8 cellular contexts compared by ENCODE assay signal in the genomic region with DNA sequence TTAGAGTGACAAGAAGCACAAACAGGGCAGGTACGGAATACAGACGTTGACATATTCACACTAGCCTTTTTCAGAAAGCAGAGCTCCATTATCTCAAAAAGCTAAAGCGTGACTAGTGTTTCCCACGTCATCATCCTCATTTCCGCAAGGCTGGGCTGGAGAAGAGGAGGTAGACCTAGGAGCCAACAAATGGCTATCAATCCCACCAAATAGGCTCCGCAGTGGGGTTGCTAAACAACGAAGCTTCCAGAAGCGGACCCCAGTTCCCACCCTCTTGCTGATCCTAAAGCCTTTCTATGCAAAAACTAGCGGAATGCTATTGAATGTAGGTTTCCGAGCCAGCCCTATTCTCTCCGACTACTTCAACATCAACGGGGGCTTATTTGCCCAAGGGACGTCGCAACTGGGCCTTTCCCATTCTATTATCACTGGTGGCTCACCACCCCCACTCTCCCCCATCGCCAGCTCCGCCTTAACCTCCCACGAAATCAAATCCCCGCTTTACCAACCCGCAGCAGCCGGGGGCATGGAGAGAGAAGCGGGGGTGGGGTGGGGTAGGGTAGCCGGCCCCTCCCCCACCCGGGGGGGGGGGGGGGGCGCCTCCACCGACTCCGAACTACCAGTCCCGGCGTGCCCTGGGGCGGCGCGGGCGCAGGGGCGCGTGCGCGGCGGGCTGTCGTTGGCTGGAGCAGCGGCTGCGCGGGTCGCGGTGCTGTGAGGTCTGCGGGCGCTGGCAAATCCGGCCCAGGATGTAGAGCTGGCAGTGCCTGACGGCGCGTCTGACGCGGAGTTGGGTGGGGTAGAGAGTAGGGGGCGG. TPM values are rescaled to one million over a fixed set of nuclear protein-coding genes. Genes with fewer than 3 reads are reported as not detected.
DNase-seq lines count a peak whose midpoint lies in the region; ATAC-seq and TF ChIP-seq lines count a peak whose summit lies in the region.

A gene with protein sequence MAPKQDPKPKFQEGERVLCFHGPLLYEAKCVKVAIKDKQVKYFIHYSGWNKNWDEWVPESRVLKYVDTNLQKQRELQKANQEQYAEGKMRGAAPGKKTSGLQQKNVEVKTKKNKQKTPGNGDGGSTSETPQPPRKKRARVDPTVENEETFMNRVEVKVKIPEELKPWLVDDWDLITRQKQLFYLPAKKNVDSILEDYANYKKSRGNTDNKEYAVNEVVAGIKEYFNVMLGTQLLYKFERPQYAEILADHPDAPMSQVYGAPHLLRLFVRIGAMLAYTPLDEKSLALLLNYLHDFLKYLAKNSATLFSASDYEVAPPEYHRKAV (plus strand): TSS at position 736 of the 817 bp plus-strand sequence. CDS start 128 bp downstream, outside the sequence.

- peaks cover 42% of the 10 kb centered on the region for H3K79me2 ChIP-seq in smooth muscle cell (ENCODE audit: low read depth)

- H3K4me3 ChIP-seq in AG04449 (ENCODE audit: low read depth, low read length) (peak within 1 kb of the TSS; percentile 97), smooth muscle cell (peak within 1 kb of the TSS; percentile 85)

- H3K36me3 ChIP-seq in smooth muscle cell (ENCODE audit: low read depth): no peaks in the 10 kb centered on the region

- H3K9me3 Mint-ChIP-seq in immature natural killer cell: peaks cover 0 to 1% (median 0%) of the 10 kb centered on the region in 6 donors

- peak within 1 kb of the TSS; percentile 92 to 100 (median 100) for H3K4me3 Mint-ChIP-seq in immature natural killer cell

- H3K27ac ChIP-seq in caudate nucleus (ENCODE audit: low read depth, low read length) (peak within 1 kb of the TSS; percentile 98), smooth muscle cell (ENCODE audit: low read depth) (peak within 1 kb of the TSS; percentile 100)

- H3K27me3 ChIP-seq in smooth muscle cell (ENCODE audit: low read depth): no peaks in the 10 kb centered on the region

- H3K27ac Mint-ChIP-seq in immature natural killer cell: peak within 1 kb of the TSS; percentile 98 to 100 (median 100)

- H3K36me3 Mint-ChIP-seq in immature natural killer cell: no peaks in the 10 kb centered on the region

- H3K4me2 ChIP-seq in smooth muscle cell: peak within 1 kb of the TSS; percentile 92

- H3K9me3 ChIP-seq in smooth muscle cell (replicated peaks; ENCODE audit: low read depth): no peaks in the 10 kb centered on the region

- DNase-seq in AG04449 (ENCODE audit: low read depth, low spot score): no peak
- DNase-seq in NCI-H446 (lab: John Stamatoyannopoulos, UW): peak; percentile 76 to 92
- DNase-seq in activated CD4-positive, CD25-positive, alpha-beta regulatory T cell treated with anti-CD3 and anti-CD28 coated beads, Interleukin-2, amount 50 U/mL, for 16 hours (ENCODE audit: low read depth, low spot score): peak; percentile 93
- DNase-seq in caudate nucleus (lab: John Stamatoyannopoulos, UW): peak; percentile 71 to 99 (median 95)
- DNase-seq in immature natural killer cell: peak; percentile 96 to 97 (median 96)
- peak; percentile 92 for DNase-seq in smooth muscle cell (lab: John Stamatoyannopoulos, UW; ENCODE audit: unreplicated experiment)

- peak within 1 kb of the TSS; percentile 100 for H3K9ac ChIP-seq in smooth muscle cell (ENCODE audit: low read depth)

- TF ChIP-seq CTCF in AG04449 (IDR thresholded peaks at IDR 0.05; ENCODE audit: insufficient read depth, low read length, missing control alignments) (no peak), smooth muscle cell (IDR thresholded peaks at IDR 0.05; ENCODE audit: borderline replicate concordance, insufficient read depth, poor library complexity, severe bottlenecking) (no peak)

- peaks cover 5% of the 10 kb centered on the region for H3F3A ChIP-seq in smooth muscle cell (ENCODE audit: low read depth)

- H3K27me3 Mint-ChIP-seq in immature natural killer cell (ENCODE audit: low read depth in 3 of 3): peaks cover 23 to 36% (median 26%) of the 10 kb centered on the region in 3 donors

- POLR2A ChIA-PET in AG04449 (lab: Yijun Ruan, JAX): interaction anchor here (0.7 to 3.3 kb wide), 4 partner anchors 12 to 947 kb away, joined by 3 to 21 read pairs (median 4); no protein-coding TSS in a partner anchor

- WGBS in smooth muscle cell (ENCODE audit: low lambda C conversion rate): 1% methylated on average over 32 of the region's 52 CpGs

- peaks cover 39% of the 10 kb centered on the region for H4K20me1 ChIP-seq in smooth muscle cell (ENCODE audit: low read depth)

- peak; percentile 75 for ATAC-seq in GM19035 (IDR thresholded peaks at IDR 0.05; ENCODE audit: unreplicated experiment)
- ATAC-seq in HG03354 (IDR thresholded peaks at IDR 0.05; ENCODE audit: poor library complexity, severe bottlenecking, unreplicated experiment): peak; percentile 83

- H3K4me1 Mint-ChIP-seq in immature natural killer cell: peaks cover 43 to 45% of the 10 kb centered on the region in 2 donors

- H3K4me1 ChIP-seq in smooth muscle cell (ENCODE audit: low read depth): peaks cover 22% of the 10 kb centered on the region

- CTCF ChIA-PET in AG04449 (lab: Yijun Ruan, JAX): interaction anchor here (0.6 to 2.5 kb wide), 4 partner anchors 10 to 19 kb away, joined by 4 to 11 read pairs (median 6); no protein-coding TSS in a partner anchor

- peak within 1 kb of the TSS; percentile 90 for H2AFZ ChIP-seq in smooth muscle cell (ENCODE audit: low read depth)

RNA-seq across cellular contexts. Expression of the gene that starts here (rescaled TPM):
- polyA plus RNA-seq in immature natural killer cell (100 to 1,000 TPM; 235 to 280 (median 253) TPM), smooth muscle cell (435 and 457 TPM in 2 replicates)
- 399 and 436 TPM in 2 replicates for total RNA-seq in smooth muscle cell
